14 cellular contexts compared by ENCODE assay signal in the genomic region with DNA sequence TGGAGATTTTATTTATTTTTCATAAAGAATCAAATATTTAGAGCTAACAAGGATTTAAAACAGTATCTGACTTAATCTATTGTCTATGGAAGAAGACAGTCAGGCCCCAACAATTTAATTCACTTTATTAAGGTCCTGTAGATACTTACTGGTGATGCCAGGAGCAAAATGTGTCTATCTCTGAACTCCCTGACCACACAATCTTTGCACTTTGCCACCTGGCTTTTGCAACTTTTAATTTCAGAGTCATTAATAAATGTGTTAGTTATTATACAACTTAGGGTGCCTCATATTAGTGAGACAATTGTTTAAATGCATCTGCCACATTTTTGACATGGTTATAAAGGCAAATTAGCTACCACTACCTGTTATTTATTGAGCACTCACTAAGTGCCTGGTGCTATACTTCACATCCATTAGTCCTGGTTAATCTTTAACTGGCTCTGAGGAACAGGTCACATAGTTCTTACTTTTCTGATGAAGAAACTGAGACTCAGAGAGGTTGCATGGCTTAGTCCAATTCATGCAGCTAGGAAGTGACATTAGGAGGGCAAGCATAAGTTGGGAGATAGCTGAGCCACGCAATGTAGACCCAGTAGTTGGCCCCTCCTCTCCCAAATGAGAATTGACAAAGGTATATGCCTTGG.
"Had no signal": no experiment of that assay in that cellular context is flagged by ENCODE, and none has a peak within 500 bp of the region (broad histone marks: within the 10 kb centered on the region; RNA-seq: fewer than 3 reads in every experiment).

No MANE protein-coding gene starts in this region.

- H3K9me3 ChIP-seq: ascending aorta, esophagus squamous epithelium had no signal

- H3K27me3 ChIP-seq: ascending aorta, esophagus squamous epithelium had no signal

- ATAC-seq: activated CD8-positive, alpha-beta T cell treated with anti-CD3 and anti-CD28 coated beads, Interleukin-2, amount 10 ng/mL, durations not matched to agents 7 days and 5 days; activated naive CD8-positive, alpha-beta T cell treated with anti-CD3 and anti-CD28 coated beads, Interleukin-2, amount 50 U/mL, for 24 hours; sciatic nerve had no signal

- H3K36me3 ChIP-seq: ascending aorta, esophagus squamous epithelium had no signal

- H3K27ac ChIP-seq: ascending aorta, esophagus squamous epithelium had no signal

- DNase-seq: activated CD4-positive, alpha-beta T cell treated with anti-CD3 and anti-CD28 coated beads for 4 hours; activated CD8-positive, alpha-beta T cell treated with anti-CD3 and anti-CD28 coated beads, Interleukin-2, amount 10 ng/mL, durations not matched to agents 7 days and 5 days; activated naive CD4-positive, alpha-beta T cell treated with Interleukin-2 at 50 U/mL for 16 hours; activated naive CD8-positive, alpha-beta T cell treated with anti-CD3 and anti-CD28 coated beads, Interleukin-2, amount 50 U/mL, for 24 hours; esophagus squamous epithelium; foreskin fibroblast; midbrain; naive B cell; posterior cingulate gyrus; stimulated activated CD4-positive, alpha-beta T cell treated with anti-CD3 and anti-CD28 coated beads, Interleukin-2, amount 100 ng/mL, for 48 hours; T-helper 1 cell had no signal

- H3K4me3 ChIP-seq: ascending aorta, esophagus squamous epithelium, lung had no signal

- H3K4me1 ChIP-seq: ascending aorta, esophagus squamous epithelium had no signal
